8 cellular contexts compared by ENCODE assay signal in genomic region chr12:49233842-49234526, GRCh38. TPM values are rescaled to one million over a fixed set of nuclear protein-coding genes. Genes with fewer than 3 reads are reported as not detected.
DNase-seq lines count a peak whose midpoint lies in the region; ATAC-seq and TF ChIP-seq lines count a peak whose summit lies in the region.

No MANE protein-coding gene starts in this region.

- peaks cover 9% of the 10 kb centered on the region; the same call in 1 of the 2 replicates for H3F3A ChIP-seq in MM.1S (ENCODE audit: insufficient read depth, low read length)

- H3K79me2 ChIP-seq in MM.1S (ENCODE audit: low read length): no peaks in the 10 kb centered on the region

- no peaks in the 10 kb centered on the region for H3K9me3 ChIP-seq in MM.1S (replicated peaks; ENCODE audit: insufficient read depth, low read length)
- H3K9me3 ChIP-seq in muscle layer of colon (ENCODE audit: low read length): no peaks in the 10 kb centered on the region
- no peaks in the 10 kb centered on the region for H3K9me3 ChIP-seq in thyroid gland

- no peaks in the 10 kb centered on the region for H4K20me1 ChIP-seq in MM.1S (ENCODE audit: insufficient read depth, low read length)

- DNase-seq in COR-L47 (lab: John Stamatoyannopoulos, UW) (peak; percentile 93), MM.1S (no peak), SK-N-DZ (ENCODE audit: low spot score) (peak; percentile 96), dorsolateral prefrontal cortex (peak; percentile 65 to 93 (median 84)), thyroid gland (peak; percentile 1 to 8), NCI-H2196 treated with DMSO at 0.1 percent for 48 hours (lab: John Stamatoyannopoulos, UW; ENCODE audit: unreplicated experiment) (no peak)

- H3K4me3 ChIP-seq in MM.1S (ENCODE audit: low read length): peak overlapping the region; percentile 66
- H3K4me3 ChIP-seq in dorsolateral prefrontal cortex: peak overlapping the region; percentile 39 to 86 (median 68)
- H3K4me3 ChIP-seq in muscle layer of colon (ENCODE audit: low read depth in 1 of 2, low read length in 2 of 2): peak overlapping the region; percentile 55 to 58
- peak overlapping the region in 1 of 3 donors; percentile 42 for H3K4me3 ChIP-seq in thyroid gland (replicated peaks in 1 of 3)

- H3K4me2 ChIP-seq in MM.1S (ENCODE audit: low read depth, low read length): peak overlapping the region; percentile 99

- H2AFZ ChIP-seq in MM.1S (ENCODE audit: low read length): peak overlapping the region; percentile 90

- no peaks in the 10 kb centered on the region for H3K9me2 ChIP-seq in MM.1S (replicated peaks; ENCODE audit: insufficient read depth, low read length)

- H3K4me1 ChIP-seq in MM.1S (ENCODE audit: low read length) (peaks cover 5% of the 10 kb centered on the region; the same call in 1 of the 2 replicates), muscle layer of colon (ENCODE audit: insufficient read depth, low read length) (peaks cover 29% of the 10 kb centered on the region), thyroid gland (peaks cover 0 to 9% of the 10 kb centered on the region in 2 donors)

- intact Hi-C loops in dorsolateral prefrontal cortex (cut with DNase I): loop anchor here (1.0 to 2.0 kb wide), 5 partner anchors 46 to 174 kb away; partner anchors contain the start of genes KMT2D (in 2 of the 2) and TUBA1B (in 1 of the 2)
- intact Hi-C loops in thyroid gland (cut with DNase I): loop anchor here (5.0 to 10.0 kb wide), 3 partner anchors 37 to 149 kb away; partner anchors contain the start of gene TUBA1B

- 76% methylated on average over 18 to 19 of the region's 19 CpGs for WGBS in thyroid gland, 2 donors

- no peak for TF ChIP-seq POLR2A in thyroid gland (IDR thresholded peaks at IDR 0.05)

- TF ChIP-seq CTCF in MM.1S (IDR thresholded peaks at IDR 0.05; ENCODE audit: low read length): no peak
- TF ChIP-seq CTCF in dorsolateral prefrontal cortex (IDR thresholded peaks at IDR 0.05 in 54 of 56, conservative IDR thresholded peaks at IDR 0.05 in 2 of 56; ENCODE audit: low read depth in 1 of 56, partially characterized antibody in 56 of 56): no peak
- peak in 1 of 6 experiments; percentile 23 for TF ChIP-seq CTCF in thyroid gland (IDR thresholded peaks at IDR 0.05)

- H3K9ac ChIP-seq in MM.1S (ENCODE audit: low read length) (peak overlapping the region; percentile 63), muscle layer of colon (ENCODE audit: low read length) (peak overlapping the region; percentile 41)

- H3K36me3 ChIP-seq in MM.1S (replicated peaks; ENCODE audit: insufficient read depth, low read length) (no peaks in the 10 kb centered on the region), muscle layer of colon (ENCODE audit: insufficient read depth, low read length) (no peaks in the 10 kb centered on the region), thyroid gland (no peaks in the 10 kb centered on the region)

- no peak for ATAC-seq in GM18517 (IDR thresholded peaks at IDR 0.05; ENCODE audit: unreplicated experiment)

- H3K27me3 ChIP-seq in MM.1S (replicated peaks; ENCODE audit: insufficient read depth, low read length): no peaks in the 10 kb centered on the region
- H3K27me3 ChIP-seq in dorsolateral prefrontal cortex: no peaks in the 10 kb centered on the region
- H3K27me3 ChIP-seq in muscle layer of colon (ENCODE audit: control insufficient read depth in 1 of 2, insufficient read depth in 2 of 2, low read length in 2 of 2): no peaks in the 10 kb centered on the region
- H3K27me3 ChIP-seq in thyroid gland: no peaks in the 10 kb centered on the region

- H3K27ac ChIP-seq in MM.1S (ENCODE audit: low read length): peak overlapping the region; percentile 62; the same call in 1 of the 2 replicates
- H3K27ac ChIP-seq in dorsolateral prefrontal cortex: peak overlapping the region; percentile 95 to 100 (median 99)
- peak overlapping the region; percentile 99 for H3K27ac ChIP-seq in muscle layer of colon (ENCODE audit: low read depth, low read length)
- H3K27ac ChIP-seq in thyroid gland: peak overlapping the region; percentile 88 to 96 (median 94)

RNA-seq across cellular contexts. Expression of gene TUBA1C, which starts 30.9 kb away (rescaled TPM):
- 6.9 and 9.3 TPM in 2 replicates for polyA plus RNA-seq in SK-N-DZ (2014; cell fraction: cytosol; rRNA removed)
- polyA plus RNA-seq in SK-N-DZ (2014; cell fraction: nucleus; rRNA removed): 0.52 and 4.8 TPM in 2 replicates
- total RNA-seq in dorsolateral prefrontal cortex (10 to 100 TPM in 95 of 120 experiments, 1 to 10 TPM in 25; 3.6 to 40.5 (median 14.6) TPM), thyroid gland (100 to 1,000 TPM in 3 of 4 donors, 10 to 100 TPM in 1; 80.6 to 385 (median 212) TPM)

RNA-seq across cellular contexts. Expression of gene TUBA1A, which starts 45.1 kb away (rescaled TPM):
- 3,823 and 4,070 TPM in 2 replicates for polyA plus RNA-seq in SK-N-DZ (2014; cell fraction: cytosol; rRNA removed)
- 973 and 1,840 TPM in 2 replicates for polyA plus RNA-seq in SK-N-DZ (2014; cell fraction: nucleus; rRNA removed)
- total RNA-seq in dorsolateral prefrontal cortex (1,000 to 10,000 TPM in 11 of 120 experiments, 100 to 1,000 TPM in 109; 197 to 1,976 (median 609) TPM), thyroid gland (10 to 100 TPM; 24.6 to 64.4 (median 32.1) TPM)

Comparison
In these comparisons a context has a peak if more than half of its experiments do, and no peak if none do; other contexts are left out.
1. DNase-seq: peak in COR-L47 (single experiment), SK-N-DZ (single experiment), dorsolateral prefrontal cortex (10 of 10) and thyroid gland (2 of 2); none in MM.1S (single experiment) and NCI-H2196 treated with DMSO at 0.1 percent for 48 hours (single experiment).
2. Peak in every context shown above with its lines, with median percentiles within 50 percentile points of each other: H3K27ac ChIP-seq.